ENCODE assay signal across 8 cellular contexts in genomic region chr19:916645-917322, GRCh38. TPM values are rescaled to one million over a fixed set of nuclear protein-coding genes. Genes with fewer than 3 reads are reported as not detected.
DNase-seq lines count a peak whose midpoint lies in the region; ATAC-seq and TF ChIP-seq lines count a peak whose summit lies in the region.

No MANE protein-coding gene starts in this region.

- DNase-seq in NCI-H82 (lab: John Stamatoyannopoulos, UW) (peak; percentile 18), NCI-H82 treated with DMSO at 0.1 percent for 48 hours (lab: John Stamatoyannopoulos, UW; ENCODE audit: unreplicated experiment) (no peak), OCI-M1 (lab: John Stamatoyannopoulos, UW) (peak; percentile 20), esophagus squamous epithelium (lab: John Stamatoyannopoulos, UW) (no peak), DMS153 treated with DMSO at 0.1 percent for 48 hours (lab: John Stamatoyannopoulos, UW; ENCODE audit: unreplicated experiment) (no peak)
- peak; percentile 36 for DNase-seq in stimulated activated CD4-positive, alpha-beta T cell treated with anti-CD3 and anti-CD28 coated beads, Interleukin-4, amount 100 ng/mL, for 24 hours

- no peak for TF ChIP-seq POLR2A in esophagus squamous epithelium (IDR thresholded peaks at IDR 0.05)

- H3K4me1 ChIP-seq in esophagus squamous epithelium, result peaks cover 38 to 68% (median 48%) of the 10 kb centered on the region in 3 donors

- no peak for ATAC-seq in HG03442 (IDR thresholded peaks at IDR 0.05; ENCODE audit: unreplicated experiment)
- ATAC-seq in GM21526 (IDR thresholded peaks at IDR 0.05; ENCODE audit: low FRiP score, unreplicated experiment), result no peak

- no peaks in the 10 kb centered on the region for H3K9me3 ChIP-seq in esophagus squamous epithelium

- peaks cover 14 to 58% (median 30%) of the 10 kb centered on the region in 4 donors for H3K27me3 ChIP-seq in esophagus squamous epithelium

- H3K27ac ChIP-seq in esophagus squamous epithelium, result no peak overlapping the region

- intact Hi-C loops in esophagus squamous epithelium (cut with DNase I), result no loop called here

- WGBS in esophagus squamous epithelium, 2 donors, result 43 to 65% methylated on average over 7 to 14 of the region's 35 CpGs

- H3K36me3 ChIP-seq in esophagus squamous epithelium, result no peaks in the 10 kb centered on the region

- TF ChIP-seq CTCF in esophagus squamous epithelium (IDR thresholded peaks at IDR 0.05), result no peak

- peak overlapping the region in 3 of 4 donors; percentile 5 to 63 (median 40) for H3K4me3 ChIP-seq in esophagus squamous epithelium

RNA-seq across cellular contexts. Expression of gene KISS1R, which starts 0.3 kb away (rescaled TPM):
- under 1 TPM in 1 of 4 donors, not detected in 3; 0.45 TPM for total RNA-seq in esophagus squamous epithelium

RNA-seq across cellular contexts. Expression of gene R3HDM4, which starts 3.8 kb away (rescaled TPM):
- 10 to 100 TPM; 42.9 to 83.7 (median 62.4) TPM for total RNA-seq in esophagus squamous epithelium

RNA-seq across cellular contexts. Expression of gene ARID3A, which starts 9.1 kb away (rescaled TPM):
- total RNA-seq in esophagus squamous epithelium, result 1 to 10 TPM; 3.0 to 6.6 (median 4.7) TPM

RNA-seq across cellular contexts. Expression of gene RNU6-9, which starts 23.5 kb away (rescaled TPM):
- not detected for total RNA-seq in esophagus squamous epithelium

RNA-seq across cellular contexts. Expression of gene MED16, which starts 23.8 kb away (rescaled TPM):
- 10 to 100 TPM; 23.7 to 64.9 (median 32.5) TPM for total RNA-seq in esophagus squamous epithelium

Comparison
In these comparisons a context has a peak if more than half of its experiments do, and no peak if none do; other contexts are left out.
1. DNase-seq: peak in NCI-H82 (single experiment), OCI-M1 (single experiment) and stimulated activated CD4-positive, alpha-beta T cell treated with anti-CD3 and anti-CD28 coated beads, Interleukin-4, amount 100 ng/mL, for 24 hours (single experiment); none in NCI-H82 treated with DMSO at 0.1 percent for 48 hours (single experiment), esophagus squamous epithelium (single experiment) and DMS153 treated with DMSO at 0.1 percent for 48 hours (single experiment).